1 cellular context compared by ENCODE assay signal in genomic region chr2:200344202-200344601, GRCh38. TPM values are rescaled to one million over a fixed set of nuclear protein-coding genes. Genes with fewer than 3 reads are reported as not detected.
"Had no signal": no experiment of that assay in that cellular context is flagged by ENCODE, and none has a peak within 500 bp of the region (broad histone marks: within the 10 kb centered on the region; RNA-seq: fewer than 3 reads in every experiment).

No MANE protein-coding gene starts in this region.

RNA-seq across cellular contexts. Expression of gene SPATS2L, which starts 37.7 kb away (rescaled TPM):
- total RNA-seq: G401 had no signal
